ENCODE assay signal across 8 cellular contexts in the genomic region with DNA sequence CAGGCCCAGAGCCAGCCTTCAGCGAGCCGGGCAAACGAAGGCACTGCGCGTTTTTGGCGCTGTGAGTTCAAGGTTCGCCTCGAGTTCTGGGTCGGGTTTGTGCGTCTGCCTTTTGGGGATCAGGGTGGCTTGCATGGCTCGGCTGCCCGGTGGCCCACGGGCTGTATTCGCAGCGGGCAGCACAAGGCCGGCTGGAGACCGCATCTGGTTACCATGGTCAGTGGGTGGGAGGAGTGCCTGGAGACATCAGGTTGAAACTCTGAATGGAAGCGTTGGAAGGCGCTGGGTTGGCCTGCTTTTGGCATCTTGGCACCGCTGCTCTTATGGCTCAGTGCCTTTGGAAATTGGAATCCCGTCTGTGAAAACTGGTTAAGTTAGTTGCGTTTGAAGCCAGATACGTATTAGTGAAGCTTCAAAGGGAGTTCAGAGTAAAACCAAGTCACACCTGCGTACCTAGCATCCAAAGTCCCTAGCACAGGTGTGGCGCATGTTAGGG. TPM values are rescaled to one million over a fixed set of nuclear protein-coding genes. Genes with fewer than 3 reads are reported as not detected.
DNase-seq lines count a peak whose midpoint lies in the region; ATAC-seq and TF ChIP-seq lines count a peak whose summit lies in the region.

No MANE protein-coding gene starts in this region.

- peaks cover 74% of the 10 kb centered on the region for H3K27me3 Mint-ChIP-seq in activated T-cell treated with anti-CD3 and anti-CD28 coated beads, Interleukin-2, amount 50 U/mL, for 24 hours
- H3K27me3 Mint-ChIP-seq in activated naive CD8-positive, alpha-beta T cell treated with anti-CD3 and anti-CD28 coated beads, Interleukin-2, amount 10 ng/mL, durations not matched to agents 7 days and 5 days = peaks cover 79% of the 10 kb centered on the region

- no peak for DNase-seq in activated T-cell treated with anti-CD3 and anti-CD28 coated beads, Interleukin-2, amount 50 U/mL, for 24 hours
- DNase-seq in activated T-cell treated with anti-CD3 and anti-CD28 coated beads for 4 hours (no peak), left lung (no peak), thoracic aorta (ENCODE audit: low spot score) (no peak), SW 1271 (lab: John Stamatoyannopoulos, UW) (no peak), superior temporal gyrus (ENCODE audit: extremely low spot score) (no peak)
- no peak for DNase-seq in activated naive CD8-positive, alpha-beta T cell treated with anti-CD3 and anti-CD28 coated beads, Interleukin-2, amount 10 ng/mL, durations not matched to agents 7 days and 5 days

- intact Hi-C loops in left lung (cut with DNase I) = no loop called here

- H3K36me3 ChIP-seq in left lung = no peaks in the 10 kb centered on the region
- H3K36me3 ChIP-seq in thoracic aorta = no peaks in the 10 kb centered on the region

- H3K4me3 ChIP-seq in left lung (peak overlapping the region; percentile 17 to 34), thoracic aorta (peak overlapping the region; percentile 65)

- H3K9me3 ChIP-seq in left lung (no peaks in the 10 kb centered on the region), thoracic aorta (no peaks in the 10 kb centered on the region)

- no peaks in the 10 kb centered on the region for H3K9me3 Mint-ChIP-seq in activated T-cell treated with anti-CD3 and anti-CD28 coated beads, Interleukin-2, amount 50 U/mL, for 24 hours
- no peaks in the 10 kb centered on the region for H3K9me3 Mint-ChIP-seq in activated naive CD8-positive, alpha-beta T cell treated with anti-CD3 and anti-CD28 coated beads, Interleukin-2, amount 10 ng/mL, durations not matched to agents 7 days and 5 days

- no peak overlapping the region for H3K27ac ChIP-seq in left lung
- no peak overlapping the region for H3K27ac ChIP-seq in thoracic aorta

- TF ChIP-seq CTCF in left lung (IDR thresholded peaks at IDR 0.05) (no peak), thoracic aorta (IDR thresholded peaks at IDR 0.05) (no peak)

- H3K36me3 Mint-ChIP-seq in activated T-cell treated with anti-CD3 and anti-CD28 coated beads, Interleukin-2, amount 50 U/mL, for 24 hours (ENCODE audit: low read depth) = no peaks in the 10 kb centered on the region
- peaks cover 4% of the 10 kb centered on the region for H3K36me3 Mint-ChIP-seq in activated naive CD8-positive, alpha-beta T cell treated with anti-CD3 and anti-CD28 coated beads, Interleukin-2, amount 10 ng/mL, durations not matched to agents 7 days and 5 days

- H3K27ac Mint-ChIP-seq in activated T-cell treated with anti-CD3 and anti-CD28 coated beads, Interleukin-2, amount 50 U/mL, for 24 hours = no peak overlapping the region
- H3K27ac Mint-ChIP-seq in activated naive CD8-positive, alpha-beta T cell treated with anti-CD3 and anti-CD28 coated beads, Interleukin-2, amount 10 ng/mL, durations not matched to agents 7 days and 5 days = no peak overlapping the region

- no peak for ATAC-seq in activated naive CD8-positive, alpha-beta T cell treated with anti-CD3 and anti-CD28 coated beads, Interleukin-2, amount 10 ng/mL, durations not matched to agents 7 days and 5 days (ENCODE audit: low read depth)
- no peak for ATAC-seq in left lung
- ATAC-seq in thoracic aorta (ENCODE audit: insufficient number of reproducible peaks, low FRiP score, low read depth) = no peak
- ATAC-seq in HG02884 (IDR thresholded peaks at IDR 0.05; ENCODE audit: unreplicated experiment) = no peak

- H3K4me1 ChIP-seq in left lung = peaks cover 0 to 7% of the 10 kb centered on the region in 2 donors
- peaks cover 4 to 7% of the 10 kb centered on the region in 2 donors for H3K4me1 ChIP-seq in thoracic aorta (ENCODE audit: control insufficient read depth in 1 of 2, low read depth in 2 of 2)

- peaks cover 11% of the 10 kb centered on the region for H3K4me1 Mint-ChIP-seq in activated T-cell treated with anti-CD3 and anti-CD28 coated beads, Interleukin-2, amount 50 U/mL, for 24 hours (ENCODE audit: low read depth)
- H3K4me1 Mint-ChIP-seq in activated naive CD8-positive, alpha-beta T cell treated with anti-CD3 and anti-CD28 coated beads, Interleukin-2, amount 10 ng/mL, durations not matched to agents 7 days and 5 days = peaks cover 4% of the 10 kb centered on the region

- POLR2A ChIA-PET in activated naive CD8-positive, alpha-beta T cell treated with anti-CD3 and anti-CD28 coated beads, Interleukin-2, amount 10 ng/mL, durations not matched to agents 7 days and 5 days (lab: Charles Lee) = no interaction called here

- peaks cover 22 to 81% of the 10 kb centered on the region in 2 donors for H3K27me3 ChIP-seq in left lung
- peaks cover 6% of the 10 kb centered on the region for H3K27me3 ChIP-seq in thoracic aorta (replicated peaks; ENCODE audit: insufficient read depth)

- peak overlapping the region; percentile 71 for H3K4me3 Mint-ChIP-seq in activated T-cell treated with anti-CD3 and anti-CD28 coated beads, Interleukin-2, amount 50 U/mL, for 24 hours
- peak overlapping the region; percentile 70 for H3K4me3 Mint-ChIP-seq in activated naive CD8-positive, alpha-beta T cell treated with anti-CD3 and anti-CD28 coated beads, Interleukin-2, amount 10 ng/mL, durations not matched to agents 7 days and 5 days

RNA-seq across cellular contexts. Expression of a gene that starts 0.6 kb away (rescaled TPM):
- not detected for total RNA-seq in activated naive CD8-positive, alpha-beta T cell treated with anti-CD3 and anti-CD28 coated beads, Interleukin-2, amount 10 ng/mL, durations not matched to agents 7 days and 5 days
- 1 to 10 TPM in 1 of 2 donors, under 1 TPM in 1; 0.71 to 1.8 TPM for total RNA-seq in left lung
- total RNA-seq in thoracic aorta = not detected

RNA-seq across cellular contexts. Expression of a gene that starts 50.9 kb away (rescaled TPM):
- total RNA-seq in activated naive CD8-positive, alpha-beta T cell treated with anti-CD3 and anti-CD28 coated beads, Interleukin-2, amount 10 ng/mL, durations not matched to agents 7 days and 5 days = 1 to 10 TPM; 5.1 to 5.5 TPM
- total RNA-seq in left lung = 1 to 10 TPM; 5.4 TPM
- total RNA-seq in thoracic aorta = 10 to 100 TPM in 1 of 2 donors, 1 to 10 TPM in 1; 8.6 to 10.4 TPM
